In the genomic region with DNA sequence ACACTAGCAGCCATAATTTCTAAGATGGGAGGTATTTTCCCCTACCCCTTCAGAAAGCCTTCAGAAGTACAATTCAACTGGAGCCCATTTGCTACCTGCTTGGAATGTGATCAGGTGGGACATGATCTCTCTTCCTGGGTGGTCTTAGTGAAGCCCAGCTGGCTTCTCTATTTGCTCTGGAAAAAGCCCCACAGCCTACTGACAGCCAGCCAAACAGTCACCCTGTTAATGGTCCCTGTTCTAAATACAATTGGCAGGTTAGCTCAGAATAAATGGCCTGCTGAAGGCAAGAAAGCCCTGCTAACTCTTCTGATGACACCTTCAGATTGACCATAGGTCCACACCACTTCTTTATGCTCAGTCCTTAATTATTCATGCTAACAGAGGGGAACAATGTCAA, we compare ENCODE assay signal across 28 cellular contexts. TPM values are rescaled to one million over a fixed set of nuclear protein-coding genes. Genes with fewer than 3 reads are reported as not detected.
"Had no signal": no experiment of that assay in that cellular context is flagged by ENCODE, and none has a peak within 500 bp of the region (broad histone marks: within the 10 kb centered on the region; RNA-seq: fewer than 3 reads in every experiment).

No MANE protein-coding gene starts in this region.

- H3K4me1 Mint-ChIP-seq: natural killer cell; nephron; stimulated activated effector memory CD8-positive, alpha-beta T cell treated with anti-CD3 and anti-CD28 coated beads, Interleukin-12 subunit alpha, Interleukin-12 subunit beta, amount 100 ng/mL, for 72 hours; stimulated activated naive B cell treated with anti-CD40 and anti-IgM and Interleukin-4, amounts not matched to agents 10 μg/mL and 1 μg/mL and 100 μg/mL, for 72 hours had no signal

- H3K36me3 ChIP-seq: neural progenitor cell, ovary, right lobe of liver, sigmoid colon, stomach, tibial artery, transverse colon, upper lobe of right lung, uterus had no signal

- H3K4me3 ChIP-seq: neural progenitor cell, ovary, psoas muscle, right lobe of liver, sigmoid colon, stomach, tibial artery, transverse colon, upper lobe of right lung, uterus had no signal

- H3K9ac ChIP-seq: neural progenitor cell, parathyroid adenoma had no signal

- H3K36me3 Mint-ChIP-seq: natural killer cell; stimulated activated effector memory CD8-positive, alpha-beta T cell treated with anti-CD3 and anti-CD28 coated beads, Interleukin-12 subunit alpha, Interleukin-12 subunit beta, amount 100 ng/mL, for 72 hours; stimulated activated naive B cell treated with anti-CD40 and anti-IgM and Interleukin-4, amounts not matched to agents 10 μg/mL and 1 μg/mL and 100 μg/mL, for 72 hours had no signal

- H3K9me3 Mint-ChIP-seq: natural killer cell; stimulated activated effector memory CD8-positive, alpha-beta T cell treated with anti-CD3 and anti-CD28 coated beads, Interleukin-12 subunit alpha, Interleukin-12 subunit beta, amount 100 ng/mL, for 72 hours; stimulated activated naive B cell treated with anti-CD40 and anti-IgM and Interleukin-4, amounts not matched to agents 10 μg/mL and 1 μg/mL and 100 μg/mL, for 72 hours; stimulated activated naive CD8-positive, alpha-beta T cell treated with anti-CD3 and anti-CD28 coated beads, Interleukin-15, Interleukin-2, amounts not matched to agents 100 ng/mL and 50 ng/mL, for 24 hours had no signal

- H3K4me1 ChIP-seq: parathyroid adenoma, psoas muscle, right lobe of liver, sigmoid colon, stomach, tibial artery, transverse colon, upper lobe of right lung, uterus had no signal

- DNase-seq: natural killer cell; occipital lobe; ovary; posterior cingulate gyrus; psoas muscle; right cardiac atrium; right lobe of liver; sigmoid colon; small intestine; stimulated activated CD4-positive, alpha-beta T cell treated with anti-CD3 and anti-CD28 coated beads, Interleukin-15, amount 100 ng/mL, for 24 hours; stimulated activated CD4-positive, alpha-beta T cell treated with anti-CD3 and anti-CD28 coated beads, Interleukin-2, amount 100 ng/mL, for 24 hours; stimulated activated CD4-positive, alpha-beta T cell treated with anti-CD3 and anti-CD28 coated beads, Interleukin-2, amount 100 ng/mL, for 48 hours; stimulated activated CD4-positive, alpha-beta T cell treated with anti-CD3 and anti-CD28 coated beads, Interleukin-4, amount 100 ng/mL, for 24 hours; stimulated activated naive B cell treated with anti-CD40 and anti-IgM and Interleukin-4, amounts not matched to agents 10 μg/mL and 1 μg/mL and 100 μg/mL, for 72 hours; stimulated activated naive CD4-positive, alpha-beta T cell treated with Interleukin-2 at 50 U/mL for 16 hours; stomach; tibial artery; transverse colon; upper lobe of right lung; uterus had no signal

- H3K4me3 Mint-ChIP-seq: natural killer cell; nephron; neural progenitor cell; stimulated activated effector memory CD8-positive, alpha-beta T cell treated with anti-CD3 and anti-CD28 coated beads, Interleukin-12 subunit alpha, Interleukin-12 subunit beta, amount 100 ng/mL, for 72 hours; stimulated activated naive B cell treated with anti-CD40 and anti-IgM and Interleukin-4, amounts not matched to agents 10 μg/mL and 1 μg/mL and 100 μg/mL, for 72 hours; stimulated activated naive CD8-positive, alpha-beta T cell treated with anti-CD3 and anti-CD28 coated beads, Interleukin-15, Interleukin-2, amounts not matched to agents 100 ng/mL and 50 ng/mL, for 24 hours; type B pancreatic cell had no signal

- H3K27me3 Mint-ChIP-seq: progenitor cell of endocrine pancreas; stimulated activated naive B cell treated with anti-CD40 and anti-IgM and Interleukin-4, amounts not matched to agents 10 μg/mL and 1 μg/mL and 100 μg/mL, for 72 hours; type B pancreatic cell had no signal

- ATAC-seq: natural killer cell; psoas muscle; right cardiac atrium; right lobe of liver; stimulated activated effector memory CD8-positive, alpha-beta T cell treated with anti-CD3 and anti-CD28 coated beads, Interleukin-12 subunit alpha, Interleukin-12 subunit beta, amount 100 ng/mL, for 72 hours; stimulated activated naive B cell treated with anti-CD40 and anti-IgM and Interleukin-4, amounts not matched to agents 10 μg/mL and 1 μg/mL and 100 μg/mL, for 72 hours; upper lobe of right lung had no signal

- H3K27ac ChIP-seq: neural progenitor cell, ovary, parathyroid adenoma, psoas muscle, right lobe of liver, sigmoid colon, stomach, tibial artery, transverse colon, upper lobe of right lung, uterus had no signal

- H3K9me3 ChIP-seq: ovary, psoas muscle, right lobe of liver, sigmoid colon, tibial artery, transverse colon, upper lobe of right lung, uterus had no signal

- H3K27me3 ChIP-seq: neural progenitor cell, ovary, right lobe of liver, sigmoid colon, tibial artery, transverse colon, upper lobe of right lung, uterus had no signal

- H2AFZ ChIP-seq: neural progenitor cell, parathyroid adenoma had no signal

- H3K27ac Mint-ChIP-seq: natural killer cell; nephron; neural progenitor cell; progenitor cell of endocrine pancreas; stimulated activated effector memory CD8-positive, alpha-beta T cell treated with anti-CD3 and anti-CD28 coated beads, Interleukin-12 subunit alpha, Interleukin-12 subunit beta, amount 100 ng/mL, for 72 hours; stimulated activated naive B cell treated with anti-CD40 and anti-IgM and Interleukin-4, amounts not matched to agents 10 μg/mL and 1 μg/mL and 100 μg/mL, for 72 hours; stimulated activated naive CD8-positive, alpha-beta T cell treated with anti-CD3 and anti-CD28 coated beads, Interleukin-15, Interleukin-2, amounts not matched to agents 100 ng/mL and 50 ng/mL, for 24 hours; type B pancreatic cell had no signal

- H3K79me2 ChIP-seq: parathyroid adenoma had no signal

- H3K4me2 ChIP-seq: neural progenitor cell had no signal

RNA-seq across cellular contexts. Expression of a gene that starts 39.9 kb away (rescaled TPM):
- total RNA-seq: natural killer cell, osteoblast had no signal
